Comparison of ENCODE assay signal across 12 cellular contexts in genomic region chr4:6693274-6694176, GRCh38. TPM values are rescaled to one million over a fixed set of nuclear protein-coding genes. Genes with fewer than 3 reads are reported as not detected.
DNase-seq lines count a peak whose midpoint lies in the region; ATAC-seq and TF ChIP-seq lines count a peak whose summit lies in the region.
"Had no signal": no experiment of that assay in that cellular context is flagged by ENCODE, and none has a peak within 500 bp of the region (broad histone marks: within the 10 kb centered on the region; RNA-seq: fewer than 3 reads in every experiment).

Gene S100P (plus strand): TSS chr4:6693878. CDS start chr4:6693933, 55 bp downstream.

- H3K27me3 ChIP-seq in HUES6 (ENCODE audit: control insufficient read depth, insufficient read depth, low read length) (no peaks in the 10 kb centered on the region), A673 (replicated peaks; ENCODE audit: insufficient read depth, low read depth, low read length, poor library complexity) (no peaks in the 10 kb centered on the region)
- H3K27me3 ChIP-seq: SJSA1 had no signal

- H3K4me1 ChIP-seq in HUES6 (ENCODE audit: control insufficient read depth, insufficient read depth, low read length) (peaks cover 50% of the 10 kb centered on the region), mucosa of descending colon (ENCODE audit: low read depth) (peaks cover 36% of the 10 kb centered on the region), A673 (ENCODE audit: insufficient read depth, low read length, poor library complexity, severe bottlenecking) (no peaks in the 10 kb centered on the region)

- CTCF ChIA-PET in A673 (lab: Charles Lee) = no interaction called here

- no peaks in the 10 kb centered on the region for H3K9me3 Mint-ChIP-seq in activated naive CD8-positive, alpha-beta T cell treated with anti-CD3 and anti-CD28 coated beads, Interleukin-2, amount 50 U/mL, for 24 hours
- H3K9me3 Mint-ChIP-seq: naive B cell had no signal

- peak; percentile 38 for DNase-seq in AG10803 (ENCODE audit: low read depth)
- DNase-seq in activated naive CD8-positive, alpha-beta T cell treated with anti-CD3 and anti-CD28 coated beads, Interleukin-2, amount 50 U/mL, for 24 hours = no peak
- peak; percentile 48 to 65 (median 53) for DNase-seq in mucosa of descending colon
- no peak for DNase-seq in activated effector memory CD4-positive, alpha-beta T cell treated with anti-CD3 and anti-CD28 coated beads, Interleukin-2, amount 50 U/mL, for 16 hours
- no peak for DNase-seq in NCI-H82 treated with DMSO at 0.1 percent for 48 hours (lab: John Stamatoyannopoulos, UW; ENCODE audit: unreplicated experiment)
- no peak for DNase-seq in NCI-H2227 treated with DMSO at 0.1 percent for 48 hours (lab: John Stamatoyannopoulos, UW)
- no peak for DNase-seq in A673 (ENCODE audit: low spot score)
- DNase-seq: activated gamma-delta T cell treated with Interleukin-2 at 50 U/mL for 16 hours, naive B cell, NCI-H1436 had no signal

- POLR2A ChIA-PET in A673 (lab: Charles Lee; ENCODE audit: low non-redundant PET) = no interaction called here

- H3K36me3 ChIP-seq in HUES6 (ENCODE audit: control insufficient read depth, insufficient read depth, low read length) = no peaks in the 10 kb centered on the region
- no peaks in the 10 kb centered on the region for H3K36me3 ChIP-seq in mucosa of descending colon (ENCODE audit: low read depth)
- H3K36me3 ChIP-seq in A673 (ENCODE audit: insufficient read depth, low read length, poor library complexity, severe bottlenecking) = no peaks in the 10 kb centered on the region
- H3K36me3 ChIP-seq: SJSA1 had no signal

- H3K27ac ChIP-seq in HUES6 (ENCODE audit: low read depth, low read length) = no peak within 1 kb of the TSS
- no peak within 1 kb of the TSS for H3K27ac ChIP-seq in A673 (ENCODE audit: low read depth, low read length, poor library complexity, severe bottlenecking)
- H3K27ac ChIP-seq: SJSA1 had no signal

- no peak within 1 kb of the TSS for H3K4me3 Mint-ChIP-seq in activated naive CD8-positive, alpha-beta T cell treated with anti-CD3 and anti-CD28 coated beads, Interleukin-2, amount 50 U/mL, for 24 hours
- H3K4me3 Mint-ChIP-seq: naive B cell had no signal

- BruUV-seq in A673 (replicated peaks; lab: Mats Ljungman, UMichigan) = no TSS peak

- TF ChIP-seq CTCF in AG10803 (conservative IDR thresholded peaks at IDR 0.05; ENCODE audit: low read length) = no peak
- no peak for TF ChIP-seq CTCF in mucosa of descending colon (IDR thresholded peaks at IDR 0.05)
- no peak for TF ChIP-seq CTCF in A673 (conservative IDR thresholded peaks at IDR 0.05; ENCODE audit: low read depth, low read length)

- H3K4me3 ChIP-seq in AG10803 (ENCODE audit: low read length) (no peak within 1 kb of the TSS), HUES6 (ENCODE audit: low read depth, low read length) (no peak within 1 kb of the TSS), mucosa of descending colon (no peak within 1 kb of the TSS), A673 (ENCODE audit: low read depth, low read length, poor library complexity, severe bottlenecking) (no peak within 1 kb of the TSS)
- H3K4me3 ChIP-seq: SJSA1 had no signal

- H3K36me3 Mint-ChIP-seq in activated naive CD8-positive, alpha-beta T cell treated with anti-CD3 and anti-CD28 coated beads, Interleukin-2, amount 50 U/mL, for 24 hours (ENCODE audit: low read depth) = peaks cover 2% of the 10 kb centered on the region
- H3K36me3 Mint-ChIP-seq: naive B cell had no signal

- peak within 1 kb of the TSS; percentile 25 for H3K9ac ChIP-seq in HUES6 (ENCODE audit: low read length)

- no peak for ATAC-seq in activated naive CD8-positive, alpha-beta T cell treated with anti-CD3 and anti-CD28 coated beads, Interleukin-2, amount 50 U/mL, for 24 hours
- ATAC-seq in mucosa of descending colon = peak; percentile 58

- H3K27me3 Mint-ChIP-seq in activated naive CD8-positive, alpha-beta T cell treated with anti-CD3 and anti-CD28 coated beads, Interleukin-2, amount 50 U/mL, for 24 hours = no peaks in the 10 kb centered on the region

- intact Hi-C loops in mucosa of descending colon (cut with DNase I, micrococcal nuclease) (no loop called here), A673 (cut with micrococcal nuclease; ENCODE audit: unreplicated experiment) (no loop called here)

- H3K27ac Mint-ChIP-seq in activated naive CD8-positive, alpha-beta T cell treated with anti-CD3 and anti-CD28 coated beads, Interleukin-2, amount 50 U/mL, for 24 hours = peak within 1 kb of the TSS; percentile 69

- H3K9me3 ChIP-seq in HUES6 (ENCODE audit: control insufficient read depth, insufficient read depth, low read depth, low read length) = no peaks in the 10 kb centered on the region
- no peaks in the 10 kb centered on the region for H3K9me3 ChIP-seq in mucosa of descending colon
- no peaks in the 10 kb centered on the region for H3K9me3 ChIP-seq in A673 (ENCODE audit: low read depth, low read length, poor library complexity, severe bottlenecking)
- H3K9me3 ChIP-seq: SJSA1 had no signal

- H3K4me1 Mint-ChIP-seq in activated naive CD8-positive, alpha-beta T cell treated with anti-CD3 and anti-CD28 coated beads, Interleukin-2, amount 50 U/mL, for 24 hours = peaks cover 80% of the 10 kb centered on the region

RNA-seq across cellular contexts. Expression of gene S100P, which starts in this region (rescaled TPM):
- total RNA-seq in mucosa of descending colon (100 to 1,000 TPM in 1 of 3 donors, 10 to 100 TPM in 2; 15.7 to 189 (median 70.4) TPM), A673 (2021) (0.45 and 0.98 TPM in 2 replicates)
- total RNA-seq: SJSA1 had no signal

Comparison
In these comparisons a context has a peak if more than half of its experiments do, and no peak if none do; other contexts are left out.
1. DNase-seq: peak in AG10803 (single experiment) and mucosa of descending colon (3 of 3); none in activated naive CD8-positive, alpha-beta T cell treated with anti-CD3 and anti-CD28 coated beads, Interleukin-2, amount 50 U/mL, for 24 hours (single experiment), activated effector memory CD4-positive, alpha-beta T cell treated with anti-CD3 and anti-CD28 coated beads, Interleukin-2, amount 50 U/mL, for 16 hours (single experiment), NCI-H82 treated with DMSO at 0.1 percent for 48 hours (single experiment), NCI-H2227 treated with DMSO at 0.1 percent for 48 hours (single experiment) and A673 (single experiment).